36 cellular contexts compared by ENCODE assay signal in genomic region chr11:64507832-64508375, GRCh38. TPM values are rescaled to one million over a fixed set of nuclear protein-coding genes. Genes with fewer than 3 reads are reported as not detected.
"Had no signal": no experiment of that assay in that cellular context is flagged by ENCODE, and none has a peak within 500 bp of the region (broad histone marks: within the 10 kb centered on the region; RNA-seq: fewer than 3 reads in every experiment).

No MANE protein-coding gene starts in this region.

- H3K9ac ChIP-seq: KMS-11 had no signal

- H3K27ac ChIP-seq: KMS-11 had no signal

- H3K4me3 ChIP-seq: MG63 had no signal

- H3K4me2 ChIP-seq: KMS-11 had no signal

- H3K36me3 ChIP-seq: MG63 had no signal

- DNase-seq: Kasumi-1, MG63, MM.1S, MV-4-11, NCI-H1048, NCI-H1092, NCI-H1092 treated with DMSO at 0.1 percent for 48 hours, NCI-H1105, NCI-H1105 treated with DMSO at 0.1 percent for 48 hours, NCI-H1417, NCI-H1417 treated with DMSO at 0.1 percent for 48 hours, NCI-H1436, NCI-H1436 treated with DMSO at 0.1 percent for 48 hours, NCI-H146, NCI-H1694, NCI-H1694 treated with DMSO at 0.1 percent for 48 hours, NCI-H187, NCI-H187 treated with DMSO at 0.1 percent for 48 hours, NCI-H1930, NCI-H2029, NCI-H2029 treated with DMSO at 0.1 percent for 48 hours, NCI-H2081, NCI-H2081 treated with DMSO at 0.1 percent for 48 hours, NCI-H2107, NCI-H2171, NCI-H2171 treated with DMSO at 0.1 percent for 48 hours, NCI-H2227 treated with DMSO at 0.1 percent for 48 hours, NCI-H226, NCI-H345, NCI-H446, NCI-H446 treated with DMSO at 0.1 percent for 48 hours, NCI-H510A had no signal

RNA-seq across cellular contexts. Expression of gene SLC22A11, which starts 47.8 kb away (rescaled TPM):
- total RNA-seq: LHCN-M2, M059J, MCF 10A had no signal
